In the genomic region with DNA sequence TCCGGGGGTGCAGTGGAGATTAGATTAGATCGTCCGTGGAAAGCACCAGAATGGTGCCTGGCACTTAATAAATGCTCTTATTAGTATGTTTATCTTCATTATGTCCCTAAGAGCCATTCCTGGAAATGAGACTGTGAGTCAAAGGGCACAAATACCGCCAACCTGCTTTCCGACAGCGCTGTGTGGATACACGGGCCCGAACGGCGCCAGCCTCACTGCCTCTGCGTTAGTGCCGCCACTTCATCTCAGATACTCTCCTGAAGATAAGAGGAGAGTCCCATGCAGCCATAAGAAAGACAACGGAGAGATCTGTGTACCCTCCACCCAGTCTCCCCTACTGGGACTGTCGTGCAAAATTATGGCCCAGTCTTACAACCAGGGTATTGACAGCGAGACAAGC, we compare ENCODE assay signal across 1 cellular context.
TF ChIP-seq lines count a peak whose summit lies in the region.

No MANE protein-coding gene starts in this region.

TF ChIP-seq in GM23338, 12 proteins besides CTCF, POLR2A, EP300 and RAD21 (continued from another document):
- TF ChIP-seq, protein P1, sequence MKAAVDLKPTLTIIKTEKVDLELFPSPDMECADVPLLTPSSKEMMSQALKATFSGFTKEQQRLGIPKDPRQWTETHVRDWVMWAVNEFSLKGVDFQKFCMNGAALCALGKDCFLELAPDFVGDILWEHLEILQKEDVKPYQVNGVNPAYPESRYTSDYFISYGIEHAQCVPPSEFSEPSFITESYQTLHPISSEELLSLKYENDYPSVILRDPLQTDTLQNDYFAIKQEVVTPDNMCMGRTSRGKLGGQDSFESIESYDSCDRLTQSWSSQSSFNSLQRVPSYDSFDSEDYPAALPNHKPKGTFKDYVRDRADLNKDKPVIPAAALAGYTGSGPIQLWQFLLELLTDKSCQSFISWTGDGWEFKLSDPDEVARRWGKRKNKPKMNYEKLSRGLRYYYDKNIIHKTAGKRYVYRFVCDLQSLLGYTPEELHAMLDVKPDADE (IDR thresholded peaks at IDR 0.05) = no peak
